ENCODE assay signal across 8 cellular contexts in the genomic region with DNA sequence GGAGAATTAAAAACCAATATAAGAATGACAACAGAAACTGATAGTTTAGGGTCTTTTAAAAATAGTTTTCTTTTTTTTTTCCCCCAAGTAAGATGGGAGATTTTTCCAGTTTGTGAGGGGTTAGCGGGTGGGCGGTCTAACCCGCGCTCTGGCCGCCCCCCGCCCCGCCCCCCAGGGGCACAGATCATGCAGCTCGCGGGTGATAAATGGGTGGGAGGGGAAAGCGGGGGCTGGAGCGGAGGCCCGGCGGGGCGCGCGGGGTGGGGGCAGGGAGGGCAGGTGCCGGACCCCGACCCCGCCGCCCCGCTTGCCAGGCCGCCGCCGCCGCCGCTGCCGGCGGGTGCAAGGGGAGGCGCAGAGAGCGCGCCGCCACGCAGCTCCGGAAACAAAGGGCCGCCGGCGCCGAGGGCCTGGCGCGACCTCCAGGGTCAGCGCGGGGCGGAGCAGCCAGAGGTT.
DNase-seq lines count a peak whose midpoint lies in the region; ATAC-seq, FAIRE-seq and TF ChIP-seq lines count a peak whose summit lies in the region.

No MANE protein-coding gene starts in this region.

- H2AK5ac ChIP-seq in trophoblast cell (ENCODE audit: low read length), result no peak overlapping the region

- peaks cover 19% of the 10 kb centered on the region for H3K79me2 ChIP-seq in MM.1S (ENCODE audit: low read length)
- H3K79me2 ChIP-seq in endothelial cell of umbilical vein (ENCODE audit: control insufficient read depth, insufficient read depth, low read length), result no peaks in the 10 kb centered on the region
- peaks cover 12% of the 10 kb centered on the region for H3K79me2 ChIP-seq in trophoblast cell (ENCODE audit: control insufficient read depth, insufficient read depth, low read length, poor library complexity)

- no peaks in the 10 kb centered on the region for H3K9me1 ChIP-seq in endothelial cell of umbilical vein (replicated peaks; ENCODE audit: control insufficient read depth, extremely low read depth, insufficient read depth, low read length)

- H3K4ac ChIP-seq in trophoblast cell (ENCODE audit: low read depth, low read length), result no peak overlapping the region

- H3K36me3 ChIP-seq in MM.1S (replicated peaks; ENCODE audit: insufficient read depth, low read length), result no peaks in the 10 kb centered on the region
- no peaks in the 10 kb centered on the region for H3K36me3 ChIP-seq in endothelial cell of umbilical vein (ENCODE audit: control insufficient read depth in 2 of 2, extremely low read depth in 1 of 2, insufficient read depth in 2 of 2, low read length in 2 of 2)
- H3K36me3 ChIP-seq in trophoblast cell (ENCODE audit: control insufficient read depth in 1 of 2, insufficient read depth in 2 of 2, low read length in 2 of 2), result no peaks in the 10 kb centered on the region

- no peak overlapping the region for H2BK120ac ChIP-seq in trophoblast cell (ENCODE audit: insufficient read depth, low read length, poor library complexity)

- H4K20me1 ChIP-seq in MM.1S (ENCODE audit: insufficient read depth, low read length), result no peaks in the 10 kb centered on the region
- no peaks in the 10 kb centered on the region for H4K20me1 ChIP-seq in endothelial cell of umbilical vein (replicated peaks; ENCODE audit: control insufficient read depth, extremely low read depth, insufficient read depth, low read length)

- TF ChIP-seq POLR2A in endothelial cell of umbilical vein (IDR thresholded peaks at IDR 0.05; ENCODE audit: low read depth, low read length), result no peak

- H3K4me2 ChIP-seq in MM.1S (ENCODE audit: low read depth, low read length) (peak overlapping the region; percentile 37; the same call in 1 of the 2 replicates), endothelial cell of umbilical vein (ENCODE audit: insufficient read depth, low read length) (peak overlapping the region; percentile 79), trophoblast cell (ENCODE audit: low read length) (peak overlapping the region; percentile 96)

- WGBS in trophoblast cell (ENCODE audit: extremely low coverage, insufficient coverage, insufficient read length), result no CpG with 5 or more reads among the region's 43 CpGs

- no peak overlapping the region for H3K23ac ChIP-seq in trophoblast cell (ENCODE audit: low read length)

- no TSS peak for BruUV-seq in endothelial cell of umbilical vein (replicated peaks; lab: Mats Ljungman, UMichigan)

- H3K9ac ChIP-seq in MM.1S (ENCODE audit: low read length), result no peak overlapping the region
- H3K9ac ChIP-seq in endothelial cell of umbilical vein (replicated peaks; ENCODE audit: extremely low read depth, insufficient read depth, low read length), result no peak overlapping the region
- no peak overlapping the region for H3K9ac ChIP-seq in trophoblast cell (ENCODE audit: low read length)

- peak overlapping the region; percentile 98 for H3K4me3 ChIP-seq in GM12865 (ENCODE audit: low read depth, low read length)
- no peak overlapping the region; the same call in 1 of the 2 replicates for H3K4me3 ChIP-seq in MM.1S (ENCODE audit: low read length)
- peak overlapping the region in 2 of 3 experiments; percentile 29 to 48 for H3K4me3 ChIP-seq in endothelial cell of umbilical vein (replicated peaks in 1 of 3; ENCODE audit: insufficient read depth in 1 of 3, low read depth in 1 of 3, low read length in 3 of 3)
- peak overlapping the region; percentile 71 for H3K4me3 ChIP-seq in trophoblast cell (ENCODE audit: low read depth, low read length)

- dilution Hi-C loops in endothelial cell of umbilical vein (cut with MboI; ENCODE audit: extremely low pct_ligation_motif_present, low sequenced_read_pairs), result no loop called here

- H3K9me2 ChIP-seq in MM.1S (replicated peaks; ENCODE audit: insufficient read depth, low read length), result no peaks in the 10 kb centered on the region

- no peaks in the 10 kb centered on the region for H3K4me1 ChIP-seq in MM.1S (ENCODE audit: low read length)
- peaks cover 18% of the 10 kb centered on the region for H3K4me1 ChIP-seq in endothelial cell of umbilical vein (ENCODE audit: control insufficient read depth, extremely low read depth, insufficient read depth, low read length)
- peaks cover 0 to 12% of the 10 kb centered on the region in 2 experiments for H3K4me1 ChIP-seq in trophoblast cell (ENCODE audit: control insufficient read depth in 1 of 2, insufficient read depth in 2 of 2, low read length in 2 of 2)

- no peak for ATAC-seq in GM21723 (IDR thresholded peaks at IDR 0.05; ENCODE audit: unreplicated experiment)

- peak overlapping the region; percentile 83; the same call in 1 of the 2 replicates for H3K27ac ChIP-seq in MM.1S (ENCODE audit: low read length)
- H3K27ac ChIP-seq in endothelial cell of umbilical vein (ENCODE audit: insufficient read depth, low read depth, low read length), result no peak overlapping the region
- H3K27ac ChIP-seq in trophoblast cell (ENCODE audit: low read depth, low read length), result peak overlapping the region; percentile 87

- POLR2A ChIA-PET in endothelial cell of umbilical vein (lab: Charles Lee), result no interaction called here

- in situ Hi-C loops in GM13976 (cut with MboI; ENCODE audit: low sequenced_read_pairs, unreplicated experiment), result loop anchor here (10.0 kb wide), 1 partner anchor 52 kb away; no protein-coding TSS in a partner anchor

- H4K12ac ChIP-seq in trophoblast cell (ENCODE audit: low read depth, low read length), result no peak overlapping the region

- no peaks in the 10 kb centered on the region for H3K27me3 ChIP-seq in MM.1S (replicated peaks; ENCODE audit: insufficient read depth, low read length)
- H3K27me3 ChIP-seq in endothelial cell of umbilical vein (ENCODE audit: control insufficient read depth in 2 of 2, insufficient read depth in 2 of 2, low read length in 2 of 2), result no peaks in the 10 kb centered on the region
- no peaks in the 10 kb centered on the region for H3K27me3 ChIP-seq in trophoblast cell (ENCODE audit: insufficient read depth, low read length)

- H4K91ac ChIP-seq in trophoblast cell (ENCODE audit: low read depth, low read length), result peak overlapping the region; percentile 98

- H3K9me3 ChIP-seq in MM.1S (replicated peaks; ENCODE audit: insufficient read depth, low read length), result no peaks in the 10 kb centered on the region
- no peaks in the 10 kb centered on the region for H3K9me3 ChIP-seq in endothelial cell of umbilical vein (replicated peaks; ENCODE audit: control insufficient read depth, insufficient read depth, low read length)
- no peaks in the 10 kb centered on the region for H3K9me3 ChIP-seq in trophoblast cell (ENCODE audit: insufficient read depth, low read depth, low read length)

- H3K79me1 ChIP-seq in trophoblast cell (ENCODE audit: low read length), result peaks cover 35% of the 10 kb centered on the region

- no peak overlapping the region for H2BK12ac ChIP-seq in trophoblast cell (ENCODE audit: low read length)

- intact Hi-C loops in endothelial cell of umbilical vein (cut with micrococcal nuclease), result no loop called here

- H3K18ac ChIP-seq in trophoblast cell (ENCODE audit: low read length), result no peak overlapping the region

- H3K14ac ChIP-seq in trophoblast cell (ENCODE audit: low read length), result no peak overlapping the region

- CTCF ChIA-PET in endothelial cell of umbilical vein (lab: Charles Lee), result interaction anchor here (0.8 to 4.8 kb wide), 9 partner anchors 9 to 438 kb away, joined by 3 to 30 read pairs (median 3); no protein-coding TSS in a partner anchor

- H2AFZ ChIP-seq in MM.1S (ENCODE audit: low read length), result no peak overlapping the region
- no peak overlapping the region for H2AFZ ChIP-seq in endothelial cell of umbilical vein (ENCODE audit: low read depth, low read length)
- no peak overlapping the region for H2AFZ ChIP-seq in trophoblast cell (ENCODE audit: insufficient read depth, low read length, poor library complexity)

- H3F3A ChIP-seq in MM.1S (ENCODE audit: insufficient read depth, low read length), result peaks cover 23% of the 10 kb centered on the region

- peak overlapping the region; percentile 97 for H2BK5ac ChIP-seq in trophoblast cell (ENCODE audit: low read depth, low read length, poor library complexity)

- TF ChIP-seq CTCF in GM12865 (IDR thresholded peaks at IDR 0.05; ENCODE audit: insufficient read depth, low read depth, low read length, missing control alignments) (no peak), MM.1S (IDR thresholded peaks at IDR 0.05; ENCODE audit: low read length) (no peak), endothelial cell of umbilical vein (IDR thresholded peaks at IDR 0.05; ENCODE audit: extremely low read depth in 1 of 2, insufficient read depth in 1 of 2, low read depth in 1 of 2, low read length in 2 of 2) (no peak), GM13976 (IDR thresholded peaks at IDR 0.05; ENCODE audit: borderline replicate concordance, control extremely low read depth, extremely low read depth, insufficient read depth, missing control alignments) (no peak)

- no peak overlapping the region for H4K8ac ChIP-seq in trophoblast cell (ENCODE audit: low read depth, low read length)

- FAIRE-seq in endothelial cell of umbilical vein (lab: Jason Lieb, UNC), result no peak

- DNase-seq in GM12865 (ENCODE audit: low read depth), result no peak
- no peak for DNase-seq in MM.1S
- no peak for DNase-seq in endothelial cell of umbilical vein (ENCODE audit: low read depth, low spot score)
- peak in 1 of 2 donors; percentile 75 for DNase-seq in trophoblast cell
- DNase-seq in NCI-H2196 treated with DMSO at 0.1 percent for 48 hours (lab: John Stamatoyannopoulos, UW; ENCODE audit: unreplicated experiment), result no peak
- DNase-seq in GM13976 (ENCODE audit: low spot score), result no peak
- DNase-seq in COLO829 (ENCODE audit: low spot score), result no peak

TF ChIP-seq in endothelial cell of umbilical vein, 7 proteins besides CTCF, POLR2A, EP300 and RAD21:
- no peak for TF ChIP-seq MYC (IDR thresholded peaks at IDR 0.05; ENCODE audit: low read depth, low read length)
- no peak for TF ChIP-seq EZH2 (IDR thresholded peaks at IDR 0.05; ENCODE audit: borderline replicate concordance, low read depth, low read length, severe bottlenecking)
- TF ChIP-seq POLR2AphosphoS5 (IDR thresholded peaks at IDR 0.05; ENCODE audit: insufficient read depth, low read depth, low read length), result peak; percentile 50
- TF ChIP-seq FOS (IDR thresholded peaks at IDR 0.05; ENCODE audit: borderline replicate concordance, insufficient read depth, low read length), result no peak

Comparison
In these comparisons a context has a peak if more than half of its experiments do, and no peak if none do; other contexts are left out.
1. H3K4me2 ChIP-seq: peak in every context shown above with its lines; median percentile 96 in trophoblast cell; 79 in endothelial cell of umbilical vein; 37 in MM.1S.